Comparison of ENCODE assay signal across 8 cellular contexts in genomic region chr3:49017978-49018706, GRCh38. TPM values are rescaled to one million over a fixed set of nuclear protein-coding genes. Genes with fewer than 3 reads are reported as not detected.
DNase-seq lines count a peak whose midpoint lies in the region; ATAC-seq, FAIRE-seq and TF ChIP-seq lines count a peak whose summit lies in the region.

Gene DALRD3, minus strand, starts transcription at chr3:49018580. Its CDS starts 16 bp downstream, at chr3:49018564.

- H3K36me3 ChIP-seq in A673 (ENCODE audit: insufficient read depth, low read length, poor library complexity, severe bottlenecking): peaks cover 16% of the 10 kb centered on the region
- H3K36me3 ChIP-seq in duodenal mucosa (ENCODE audit: control insufficient read depth in 1 of 2, insufficient read depth in 2 of 2, low read length in 2 of 2): peaks cover 20 to 38% of the 10 kb centered on the region in 2 donors
- peaks cover 11 to 30% of the 10 kb centered on the region in 2 experiments for H3K36me3 ChIP-seq in HepG2 (replicated peaks in 1 of 2; ENCODE audit: control insufficient read depth in 1 of 2, insufficient read depth in 2 of 2, low read length in 2 of 2)

- H2AFZ ChIP-seq in HepG2 (ENCODE audit: low read length): no peak within 1 kb of the TSS

- H3K4me1 ChIP-seq in A673 (ENCODE audit: insufficient read depth, low read length, poor library complexity, severe bottlenecking): no peaks in the 10 kb centered on the region
- peaks cover 24 to 40% of the 10 kb centered on the region in 2 donors for H3K4me1 ChIP-seq in duodenal mucosa (ENCODE audit: control insufficient read depth in 1 of 2, insufficient read depth in 2 of 2, low read length in 2 of 2)
- H3K4me1 ChIP-seq in HepG2 (ENCODE audit: insufficient read depth, low read length): peaks cover 28% of the 10 kb centered on the region

- H3K27me3 ChIP-seq in A673 (replicated peaks; ENCODE audit: insufficient read depth, low read depth, low read length, poor library complexity): no peaks in the 10 kb centered on the region
- H3K27me3 ChIP-seq in duodenal mucosa (ENCODE audit: control insufficient read depth in 1 of 2, insufficient read depth in 2 of 2, low read length in 2 of 2): no peaks in the 10 kb centered on the region
- no peaks in the 10 kb centered on the region; a peak in 1 of 5 replicates for H3K27me3 ChIP-seq in HepG2 (ENCODE audit: control insufficient read depth in 1 of 2, insufficient read depth in 2 of 2, low read length in 2 of 2)

- DNase-seq in A673 (ENCODE audit: low spot score) (peak; percentile 54), GM19239 (ENCODE audit: insufficient read length, low spot score) (peak; percentile 64), NCI-H774 (lab: John Stamatoyannopoulos, UW) (peak; percentile 58), HepG2 (ENCODE audit: low spot score) (peak; percentile 72)
- peak; percentile 34 to 40 for DNase-seq in activated CD4-positive, alpha-beta T cell treated with anti-CD3 and anti-CD28 coated beads, Interleukin-2, amount 50 U/mL, for 4 hours
- peak; percentile 61 for DNase-seq in stimulated activated CD4-positive, alpha-beta T cell treated with anti-CD3 and anti-CD28 coated beads, Interleukin-4, amount 100 ng/mL, for 24 hours

- H4K20me1 ChIP-seq in HepG2 (ENCODE audit: insufficient read depth, low read length): peaks cover 15% of the 10 kb centered on the region; the same call in 1 of the 2 replicates

- H3K9ac ChIP-seq in duodenal mucosa (ENCODE audit: low read depth in 1 of 2, low read length in 2 of 2) (peak within 1 kb of the TSS; percentile 58 to 70), HepG2 (ENCODE audit: insufficient read depth, low read depth, low read length) (peak within 1 kb of the TSS; percentile 73)

- TF ChIP-seq POLR2A in HepG2 (IDR thresholded peaks at IDR 0.05; ENCODE audit: insufficient read depth in 1 of 2, low read depth in 2 of 2, low read length in 2 of 2): peak in 1 of 2 experiments; percentile 64; a peak in 2 of 4 replicates

- in situ Hi-C loops in HepG2 (cut with HindIII; ENCODE audit: extremely low pct_ligation_motif_present, low pct_unique_long_range_greater_than_20kb): no loop called here

- BruUV-seq in A673 (replicated peaks; lab: Mats Ljungman, UMichigan): no TSS peak
- BruUV-seq in HepG2 (replicated peaks; lab: Mats Ljungman, UMichigan): no TSS peak

- 0% methylated on average over 17 of the region's 85 CpGs for WGBS in HepG2 (ENCODE audit: low lambda C conversion rate)

- no peak for TF ChIP-seq CTCF in A673 (conservative IDR thresholded peaks at IDR 0.05; ENCODE audit: low read depth, low read length)
- TF ChIP-seq CTCF in HepG2 (CRISPR knock-in tag; IDR thresholded peaks at IDR 0.05): 0 out of 2 replicates have a peak, but pooled peaks have one; percentile 5

- POLR2A ChIA-PET in A673 (lab: Charles Lee; ENCODE audit: low non-redundant PET): no interaction called here
- POLR2A ChIA-PET in HepG2 (lab: Yijun Ruan, JAX): interaction anchor here (2.0 to 11.1 kb wide), 3 partner anchors 9 to 76 kb away, joined by 10 to 280 read pairs (median 10); partner anchors contain the start of genes IMPDH2, QRICH1 and WDR6

- intact Hi-C loops in A673 (cut with micrococcal nuclease; ENCODE audit: unreplicated experiment): no loop called here
- intact Hi-C loops in HepG2 (cut with micrococcal nuclease; ENCODE audit: unreplicated experiment): no loop called here

- no peak for TF ChIP-seq EP300 in HepG2 (IDR thresholded peaks at IDR 0.05; ENCODE audit: low read depth in 2 of 2, low read length in 2 of 2)
- TF ChIP-seq EP300 in HepG2 (CRISPR knock-in tag; IDR thresholded peaks at IDR 0.05; ENCODE audit: borderline replicate concordance): no peak

- FAIRE-seq in GM19239 (lab: Jason Lieb, UNC) (peak; percentile 83), HepG2 (lab: Jason Lieb, UNC) (no peak)

- peak within 1 kb of the TSS; percentile 59 for H3K27ac ChIP-seq in A673 (ENCODE audit: low read depth, low read length, poor library complexity, severe bottlenecking)
- H3K27ac ChIP-seq in duodenal mucosa (ENCODE audit: low read depth, low read length): peak within 1 kb of the TSS; percentile 61
- H3K27ac ChIP-seq in HepG2 (ENCODE audit: extremely low read length, insufficient read depth, low read length): peak within 1 kb of the TSS; percentile 55

- peak within 1 kb of the TSS; percentile 72 for H3K4me3 ChIP-seq in A673 (ENCODE audit: low read depth, low read length, poor library complexity, severe bottlenecking)
- peak within 1 kb of the TSS; percentile 82 to 89 for H3K4me3 ChIP-seq in duodenal mucosa (ENCODE audit: low read depth in 1 of 2, low read length in 2 of 2)
- peak within 1 kb of the TSS; percentile 68 to 96 (median 84) for H3K4me3 ChIP-seq in HepG2 (replicated peaks in 1 of 3; ENCODE audit: insufficient read depth in 1 of 3, low read depth in 2 of 3, low read length in 3 of 3)

- peak within 1 kb of the TSS; percentile 89 for H3K4me2 ChIP-seq in HepG2 (ENCODE audit: low read depth, low read length)

- H3K9me3 ChIP-seq in A673 (ENCODE audit: low read depth, low read length, poor library complexity, severe bottlenecking) (no peaks in the 10 kb centered on the region), duodenal mucosa (ENCODE audit: control insufficient read depth in 1 of 2, low read length in 2 of 2) (no peaks in the 10 kb centered on the region), HepG2 (ENCODE audit: low read length) (no peaks in the 10 kb centered on the region)

- TF ChIP-seq RAD21 in HepG2 (CRISPR knock-in tag; IDR thresholded peaks at IDR 0.05): peak; percentile 47; the same call in 1 of the 2 replicates

- H3K79me2 ChIP-seq in HepG2 (ENCODE audit: insufficient read depth, low read length): peaks cover 24% of the 10 kb centered on the region

- ATAC-seq in HepG2 (peak; percentile 29), HG02938 (IDR thresholded peaks at IDR 0.05; ENCODE audit: unreplicated experiment) (no peak)

- CTCF ChIA-PET in A673 (lab: Charles Lee): no interaction called here
- CTCF ChIA-PET in HepG2 (lab: Yijun Ruan, JAX; ENCODE audit: low intra/inter-chr PET ratio, low total read pairs): no interaction called here

TF ChIP-seq in HepG2, 621 proteins besides CTCF, POLR2A, EP300 and RAD21 (continues in another document):
- TF ChIP-seq KLF12 (CRISPR knock-in tag; IDR thresholded peaks at IDR 0.05; ENCODE audit: borderline replicate concordance) (peak; percentile 30; the same call in 1 of the 2 replicates), ZBTB21 (CRISPR knock-in tag; IDR thresholded peaks at IDR 0.05) (no peak), KDM5A (IDR thresholded peaks at IDR 0.05; ENCODE audit: borderline replicate concordance, low read length) (peak; percentile 65), CENPT (CRISPR knock-in tag; IDR thresholded peaks at IDR 0.05; ENCODE audit: low read depth) (0 out of 2 replicates have a peak, but pooled peaks have one; percentile 49), SP4 (CRISPR knock-in tag; IDR thresholded peaks at IDR 0.05) (no peak), ZNF205 (CRISPR knock-in tag; IDR thresholded peaks at IDR 0.05) (no peak), SUZ12 (IDR thresholded peaks at IDR 0.05; ENCODE audit: low read depth, low read length) (no peak), ZNF414 (CRISPR knock-in tag; IDR thresholded peaks at IDR 0.05) (peak; percentile 85; the same call in 1 of the 2 replicates), ADNP (CRISPR knock-in tag; IDR thresholded peaks at IDR 0.05) (no peak), ZNF512 (CRISPR knock-in tag; IDR thresholded peaks at IDR 0.05) (peak; percentile 62; the same call in 1 of the 2 replicates), GATAD1 (CRISPR knock-in tag; IDR thresholded peaks at IDR 0.05) (peak; percentile 77)

RNA-seq across cellular contexts. Expression of gene DALRD3, which starts in this region (rescaled TPM):
- total RNA-seq in A673 (2021) (13.2 and 15.8 TPM in 2 replicates), HepG2 (2016; rRNA removed; fragmentation: Illumina TruSeq; extraction: Trizol) (18.3 and 19.9 TPM in 2 replicates)
- total RNA-seq in HepG2 (2016; cell fraction: cytosol; rRNA removed; fragmentation: Illumina TruSeq; extraction: Trizol; ENCODE audit: low read depth): 8.0 and 9.1 TPM in 2 replicates
- 17.2 and 17.7 TPM in 2 replicates for total RNA-seq in HepG2 (2016; cell fraction: insoluble cytoplasmic fraction; rRNA removed; fragmentation: Illumina TruSeq; extraction: Trizol)
- total RNA-seq in HepG2 (2016; cell fraction: membrane; rRNA removed; fragmentation: Illumina TruSeq; extraction: Trizol): 13.3 and 16.1 TPM in 2 replicates
- 12.3 and 12.5 TPM in 2 replicates for total RNA-seq in HepG2 (2016; cell fraction: nucleus; rRNA removed; fragmentation: Illumina TruSeq; extraction: Trizol)
- polyA plus RNA-seq in HepG2 (2011; rRNA removed): 31.7 and 36.5 TPM in 2 replicates
- polyA plus RNA-seq in HepG2 (2011; cell fraction: cytosol; rRNA removed): 28.5 and 42.5 TPM in 2 replicates
- polyA plus RNA-seq in HepG2 (2011; cell fraction: nucleus; rRNA removed): 69.2 and 85.2 TPM in 2 replicates
- polyA plus RNA-seq in HepG2 (2012): 10.7 and 12.1 TPM in 2 replicates
- polyA plus RNA-seq in HepG2 (2016; cell fraction: cytosol; fragmentation: Illumina TruSeq; extraction: Trizol; ENCODE audit: low read depth): 6.0 and 7.7 TPM in 2 replicates
- 16.3 and 17.2 TPM in 2 replicates for polyA plus RNA-seq in HepG2 (2016; cell fraction: insoluble cytoplasmic fraction; fragmentation: Illumina TruSeq; extraction: Trizol; ENCODE audit: low read depth)
- polyA plus RNA-seq in HepG2 (2016; cell fraction: membrane; fragmentation: Illumina TruSeq; extraction: Trizol; ENCODE audit: low read depth): 10.6 and 11.7 TPM in 2 replicates
- 23.7 and 24.6 TPM in 2 replicates for polyA plus RNA-seq in HepG2 (2016; cell fraction: nucleus; fragmentation: Illumina TruSeq; extraction: Trizol; ENCODE audit: insufficient read depth, low read depth)
- polyA minus RNA-seq in HepG2 (2011; rRNA and poly(A)+ RNA removed; ENCODE audit: low replicate concordance): 62.8 and 69.7 TPM in 2 replicates
- polyA minus RNA-seq in HepG2 (2011; cell fraction: cytosol; rRNA and poly(A)+ RNA removed): 9.5 and 20.9 TPM in 2 replicates
- polyA minus RNA-seq in HepG2 (2011; cell fraction: nucleus; rRNA and poly(A)+ RNA removed): 11.2 and 17.4 TPM in 2 replicates
